In the genomic region with DNA sequence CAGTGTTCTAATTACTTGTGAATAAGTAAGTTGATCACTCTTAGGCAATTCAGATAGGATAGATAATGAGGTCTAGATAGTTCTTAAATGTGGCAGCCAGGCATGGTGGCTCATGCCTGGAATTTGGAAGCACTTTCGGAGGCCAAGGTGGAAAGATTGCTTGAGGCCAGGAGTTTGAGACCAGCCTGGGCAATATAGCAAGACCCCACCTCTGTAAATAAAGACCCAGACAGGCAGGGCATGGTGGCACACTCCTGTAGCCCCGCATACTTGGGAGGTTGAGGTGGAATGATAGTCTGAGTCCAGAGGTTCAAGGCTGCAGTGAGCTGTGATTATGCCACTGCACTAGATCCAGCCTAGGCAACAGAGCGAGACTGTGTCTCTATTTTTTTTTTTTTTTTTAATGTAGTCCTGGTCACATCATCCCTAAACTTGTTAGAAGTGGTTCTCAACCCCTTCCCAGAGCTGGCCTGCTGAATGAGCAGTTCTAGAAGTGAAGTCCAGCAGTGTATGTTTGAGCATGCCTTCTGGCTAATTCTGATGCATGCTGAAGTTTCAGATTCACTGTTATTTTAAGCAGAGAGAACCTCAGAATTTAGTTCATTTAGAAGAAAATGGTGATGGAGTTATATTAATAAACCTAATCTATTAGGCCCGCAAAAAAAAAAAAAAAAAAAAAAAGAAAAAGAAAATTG, we compare ENCODE assay signal across 29 cellular contexts.
"Had no signal": no experiment of that assay in that cellular context is flagged by ENCODE, and none has a peak within 500 bp of the region (broad histone marks: within the 10 kb centered on the region; RNA-seq: fewer than 3 reads in every experiment).

No MANE protein-coding gene starts in this region.

- H3K27ac ChIP-seq: colonic mucosa, esophagus muscularis mucosa, foreskin keratinocyte, gastroesophageal sphincter, heart left ventricle, hepatocyte, lower lobe of right lung, ovary, psoas muscle, skin epidermis, spleen, thoracic aorta, tibial nerve, upper lobe of left lung, uterus had no signal

- H3K9me3 Mint-ChIP-seq: naive thymus-derived CD8-positive, alpha-beta T cell; nephron progenitor cell; stimulated activated naive B cell treated with anti-CD40 and anti-IgM and Interleukin-4, amounts not matched to agents 10 μg/mL and 1 μg/mL and 100 μg/mL, for 72 hours; stimulated activated naive CD8-positive, alpha-beta T cell treated with anti-CD3 and anti-CD28 coated beads, Interleukin-15, Interleukin-2, amounts not matched to agents 100 ng/mL and 50 ng/mL, for 24 hours had no signal

- H3K4me3 Mint-ChIP-seq: naive thymus-derived CD8-positive, alpha-beta T cell; nephron progenitor cell; stimulated activated naive B cell treated with anti-CD40 and anti-IgM and Interleukin-4, amounts not matched to agents 10 μg/mL and 1 μg/mL and 100 μg/mL, for 72 hours; stimulated activated naive CD8-positive, alpha-beta T cell treated with anti-CD3 and anti-CD28 coated beads, Interleukin-15, Interleukin-2, amounts not matched to agents 100 ng/mL and 50 ng/mL, for 24 hours had no signal

- H3K27me3 Mint-ChIP-seq: stimulated activated naive B cell treated with anti-CD40 and anti-IgM and Interleukin-4, amounts not matched to agents 10 μg/mL and 1 μg/mL and 100 μg/mL, for 72 hours; stimulated activated naive CD8-positive, alpha-beta T cell treated with anti-CD3 and anti-CD28 coated beads, Interleukin-15, Interleukin-2, amounts not matched to agents 100 ng/mL and 50 ng/mL, for 24 hours had no signal

- H3K4me2 ChIP-seq: hepatocyte had no signal

- H3K36me3 Mint-ChIP-seq: stimulated activated naive B cell treated with anti-CD40 and anti-IgM and Interleukin-4, amounts not matched to agents 10 μg/mL and 1 μg/mL and 100 μg/mL, for 72 hours had no signal

- H3K27ac Mint-ChIP-seq: nephron progenitor cell; stimulated activated naive B cell treated with anti-CD40 and anti-IgM and Interleukin-4, amounts not matched to agents 10 μg/mL and 1 μg/mL and 100 μg/mL, for 72 hours; stimulated activated naive CD8-positive, alpha-beta T cell treated with anti-CD3 and anti-CD28 coated beads, Interleukin-15, Interleukin-2, amounts not matched to agents 100 ng/mL and 50 ng/mL, for 24 hours had no signal

- H3K9me3 ChIP-seq: colonic mucosa, esophagus muscularis mucosa, gastroesophageal sphincter, heart left ventricle, lower lobe of right lung, ovary, psoas muscle, spleen, thoracic aorta, tibial nerve, upper lobe of left lung, uterus had no signal

- H3K36me3 ChIP-seq: colonic mucosa, esophagus muscularis mucosa, gastroesophageal sphincter, heart left ventricle, lower lobe of right lung, ovary, spleen, thoracic aorta, tibial nerve, upper lobe of left lung, uterus had no signal

- DNase-seq: colonic mucosa; dermis blood vessel endothelial cell; effector memory CD4-positive, alpha-beta T cell; foreskin keratinocyte; heart left ventricle; kidney glomerular epithelial cell; left ventricle myocardium superior; lower lobe of right lung; naive thymus-derived CD8-positive, alpha-beta T cell; nephron progenitor cell; nucleus accumbens; ovary; posterior cingulate gyrus; psoas muscle; right cardiac atrium; spleen; stimulated activated naive B cell treated with anti-CD40 and anti-IgM and Interleukin-4, amounts not matched to agents 10 μg/mL and 1 μg/mL and 100 μg/mL, for 72 hours; upper lobe of left lung; uterus had no signal

- H3K4me3 ChIP-seq: colonic mucosa, esophagus muscularis mucosa, gastroesophageal sphincter, heart left ventricle, hepatocyte, lower lobe of right lung, ovary, psoas muscle, skin epidermis, spleen, thoracic aorta, tibial nerve, upper lobe of left lung, uterus had no signal

- H3K4me1 Mint-ChIP-seq: naive thymus-derived CD8-positive, alpha-beta T cell had no signal

- ATAC-seq: foreskin keratinocyte; gastroesophageal sphincter; heart left ventricle; left colon; left ventricle myocardium superior; lower lobe of right lung; naive thymus-derived CD8-positive, alpha-beta T cell; psoas muscle; right cardiac atrium; stimulated activated naive B cell treated with anti-CD40 and anti-IgM and Interleukin-4, amounts not matched to agents 10 μg/mL and 1 μg/mL and 100 μg/mL, for 72 hours had no signal

- FAIRE-seq: endothelial cell of umbilical vein, islet of Langerhans had no signal

- H3K4me1 ChIP-seq: colonic mucosa had no signal
